22 cellular contexts compared by ENCODE assay signal in the genomic region with DNA sequence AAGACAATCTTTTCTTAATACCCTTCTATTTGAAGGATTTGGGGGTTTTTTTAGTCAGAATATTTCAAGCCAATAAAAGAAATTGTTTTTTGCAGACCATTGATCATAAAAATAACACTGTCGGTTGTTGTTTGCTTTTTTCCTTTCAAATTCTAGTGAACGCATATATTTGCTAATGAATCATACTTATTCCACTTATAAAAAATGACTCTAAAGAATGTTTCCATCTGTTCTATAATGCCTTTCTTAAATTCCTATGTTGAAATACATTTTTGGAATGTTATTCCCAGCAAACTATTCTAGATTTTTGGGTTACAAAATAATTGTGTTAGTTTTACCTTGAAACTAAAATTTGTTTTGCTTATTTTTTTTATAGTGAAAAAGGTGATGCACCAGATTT.
"Had no signal": no experiment of that assay in that cellular context is flagged by ENCODE, and none has a peak within 500 bp of the region (broad histone marks: within the 10 kb centered on the region; RNA-seq: fewer than 3 reads in every experiment).

No MANE protein-coding gene starts in this region.

- H3K27me3 ChIP-seq: MG63, SJSA1 had no signal

- H3K4me1 ChIP-seq: SJSA1 had no signal

- DNase-seq: Karpas-422, KG1, MG63, NCI-H1092, NCI-H1105 treated with DMSO at 0.1 percent for 48 hours, NCI-H1436, NCI-H187, NCI-H2029, NCI-H2081 treated with DMSO at 0.1 percent for 48 hours, NCI-H2171, NCI-H226, NCI-H446, NCI-H510A, NCI-H524 treated with DMSO at 0.1 percent for 48 hours, NCI-H69, NCI-H774, PC-9, Right ventricle myocardium superior, RPMI8226, SIG-M5 had no signal

- H3K36me3 ChIP-seq: SJSA1 had no signal

- H3K4me3 ChIP-seq: MG63, PC-9, SJSA1, SK-N-MC had no signal

- H3K9me3 ChIP-seq: MG63, SJSA1 had no signal

- H3K27ac ChIP-seq: PC-9, SJSA1, SK-N-MC had no signal
